In genomic region chr7:25696565-25696964, GRCh38 we compare ENCODE assay signal across 33 cellular contexts.
"Had no signal": no experiment of that assay in that cellular context is flagged by ENCODE, and none has a peak within 500 bp of the region (broad histone marks: within the 10 kb centered on the region; RNA-seq: fewer than 3 reads in every experiment).

No MANE protein-coding gene starts in this region.

- H3K36me3 ChIP-seq: brain microvascular endothelial cell, esophagus muscularis mucosa, gastrocnemius medialis, heart left ventricle, WERI-Rb-1 had no signal

- H3K27me3 Mint-ChIP-seq: activated T-cell treated with anti-CD3 and anti-CD28 coated beads, Interleukin-2, amount 50 U/mL, for 24 hours; central memory CD8-positive, alpha-beta T cell had no signal

- H3K4me3 ChIP-seq: esophagus muscularis mucosa, gastrocnemius medialis, heart left ventricle had no signal

- ATAC-seq: activated CD4-positive, alpha-beta T cell treated with anti-CD3 and anti-CD28 coated beads for 36 hours; activated T-cell treated with anti-CD3 and anti-CD28 coated beads, Interleukin-2, amount 50 U/mL, for 72 hours; effector memory CD8-positive, alpha-beta T cell; foreskin keratinocyte; gastrocnemius medialis; heart left ventricle; T-helper 17 cell had no signal

- H3K4me1 Mint-ChIP-seq: activated CD4-positive, alpha-beta memory T cell treated with anti-CD3 and anti-CD28 coated beads, Interleukin-2, amount 10 ng/mL, durations not matched to agents 7 days and 5 days; activated CD4-positive, alpha-beta T cell treated with anti-CD3 and anti-CD28 coated beads for 36 hours; activated CD4-positive, alpha-beta T cell treated with anti-CD3 and anti-CD28 coated beads, Interleukin-2, amount 10 ng/mL, durations not matched to agents 24 days and 14 days; central memory CD8-positive, alpha-beta T cell; T-helper 17 cell had no signal

- H3K9me3 Mint-ChIP-seq: activated CD4-positive, alpha-beta memory T cell treated with anti-CD3 and anti-CD28 coated beads, Interleukin-2, amount 10 ng/mL, durations not matched to agents 7 days and 5 days; activated T-cell treated with anti-CD3 and anti-CD28 coated beads, Interleukin-2, amount 50 U/mL, for 24 hours; activated T-cell treated with anti-CD3 and anti-CD28 coated beads, Interleukin-2, amount 50 U/mL, for 72 hours; central memory CD8-positive, alpha-beta T cell; effector memory CD8-positive, alpha-beta T cell had no signal

- H3K27ac ChIP-seq: brain microvascular endothelial cell, esophagus muscularis mucosa, foreskin keratinocyte, gastrocnemius medialis, WERI-Rb-1 had no signal

- DNase-seq: activated CD4-positive, alpha-beta memory T cell treated with anti-CD3 and anti-CD28 coated beads, Interleukin-2, amount 10 ng/mL, durations not matched to agents 7 days and 5 days; activated CD4-positive, alpha-beta T cell treated with anti-CD3 and anti-CD28 coated beads for 36 hours; activated CD4-positive, alpha-beta T cell treated with anti-CD3 and anti-CD28 coated beads, Interleukin-2, amount 10 ng/mL, durations not matched to agents 24 days and 14 days; activated CD4-positive, alpha-beta T cell treated with anti-CD3 and anti-CD28 coated beads, Interleukin-2, amount 50 U/mL, for 4 hours; activated CD4-positive, CD25-positive, alpha-beta regulatory T cell; activated CD4-positive, CD25-positive, alpha-beta regulatory T cell treated with anti-CD3 and anti-CD28 coated beads, Interleukin-2, amount 50 U/mL, for 72 hours; activated CD8-positive, alpha-beta memory T cell treated with anti-CD3 and anti-CD28 coated beads, Interleukin-2, amount 50 U/mL, for 48 hours; activated gamma-delta T cell treated with Interleukin-2 at 50 U/mL for 16 hours; activated naive CD4-positive, alpha-beta T cell treated with anti-CD3 and anti-CD28 coated beads, Interleukin-2, amount 50 U/mL, for 16 hours; activated naive CD4-positive, alpha-beta T cell treated with Interleukin-2 at 50 U/mL for 16 hours; activated T-cell treated with anti-CD3 and anti-CD28 coated beads for 4 hours; activated T-cell treated with anti-CD3 and anti-CD28 coated beads, Interleukin-2, amount 50 U/mL, for 24 hours; activated T-cell treated with anti-CD3 and anti-CD28 coated beads, Interleukin-2, amount 50 U/mL, for 72 hours; amniotic stem cell; anterior cingulate cortex; brain microvascular endothelial cell; cortex of kidney; dermis blood vessel endothelial cell; effector CD4-positive, alpha-beta T cell; effector memory CD8-positive, alpha-beta T cell; erythroblast; foreskin keratinocyte; gastrocnemius medialis; glutamatergic neuron; heart left ventricle; T-helper 1 cell; T-helper 17 cell; T1000; WERI-Rb-1 had no signal

- H3K9me3 ChIP-seq: esophagus muscularis mucosa, gastrocnemius medialis, heart left ventricle had no signal

- H3K4me1 ChIP-seq: esophagus muscularis mucosa, foreskin keratinocyte, gastrocnemius medialis had no signal

- H3K27me3 ChIP-seq: brain microvascular endothelial cell, esophagus muscularis mucosa, gastrocnemius medialis, heart left ventricle had no signal

- H3K4me3 Mint-ChIP-seq: activated CD4-positive, alpha-beta memory T cell treated with anti-CD3 and anti-CD28 coated beads, Interleukin-2, amount 10 ng/mL, durations not matched to agents 7 days and 5 days; activated CD4-positive, alpha-beta T cell treated with anti-CD3 and anti-CD28 coated beads for 36 hours; activated CD4-positive, alpha-beta T cell treated with anti-CD3 and anti-CD28 coated beads, Interleukin-2, amount 10 ng/mL, durations not matched to agents 24 days and 14 days; activated naive CD8-positive, alpha-beta T cell; activated T-cell treated with anti-CD3 and anti-CD28 coated beads, Interleukin-2, amount 50 U/mL, for 24 hours; activated T-cell treated with anti-CD3 and anti-CD28 coated beads, Interleukin-2, amount 50 U/mL, for 72 hours; central memory CD8-positive, alpha-beta T cell; effector memory CD8-positive, alpha-beta T cell; T-helper 17 cell; T-helper 2 cell treated with Interferon-gamma antibody and Interleukin-4, amounts not matched to agents 5 μg/mL and 100 μg/mL, for 36 hours had no signal

- H3K27ac Mint-ChIP-seq: activated CD4-positive, alpha-beta memory T cell treated with anti-CD3 and anti-CD28 coated beads, Interleukin-2, amount 10 ng/mL, durations not matched to agents 7 days and 5 days; activated CD4-positive, alpha-beta T cell treated with anti-CD3 and anti-CD28 coated beads for 36 hours; activated CD4-positive, alpha-beta T cell treated with anti-CD3 and anti-CD28 coated beads, Interleukin-2, amount 10 ng/mL, durations not matched to agents 24 days and 14 days; activated naive CD8-positive, alpha-beta T cell; activated T-cell treated with anti-CD3 and anti-CD28 coated beads, Interleukin-2, amount 50 U/mL, for 24 hours; activated T-cell treated with anti-CD3 and anti-CD28 coated beads, Interleukin-2, amount 50 U/mL, for 72 hours; effector memory CD8-positive, alpha-beta T cell; T-helper 17 cell; T-helper 2 cell treated with Interferon-gamma antibody and Interleukin-4, amounts not matched to agents 5 μg/mL and 100 μg/mL, for 36 hours had no signal
